In genomic region chr11:133078591-133079179, GRCh38 we compare ENCODE assay signal across 9 cellular contexts.
A peak's percentile ranks its signal among the peaks of the same experiment; 100 is the strongest.
DNase-seq lines count a peak whose midpoint lies in the region; ATAC-seq, FAIRE-seq and TF ChIP-seq lines count a peak whose summit lies in the region.
"Had no signal": no experiment of that assay in that cellular context is flagged by ENCODE, and none has a peak within 500 bp of the region (broad histone marks: within the 10 kb centered on the region; RNA-seq: fewer than 3 reads in every experiment).

No MANE protein-coding gene starts in this region.

- TF ChIP-seq CTCF in bronchial epithelial cell (IDR thresholded peaks at IDR 0.05; ENCODE audit: insufficient read depth, low read length, severe bottlenecking) = peak; percentile 82
- peak; percentile 55 to 58 for TF ChIP-seq CTCF in left lung (IDR thresholded peaks at IDR 0.05)

- no peak for FAIRE-seq in bronchial epithelial cell (lab: Jason Lieb, UNC)
- FAIRE-seq: endometrium had no signal

- CTCF ChIA-PET in activated naive CD4-positive, alpha-beta T cell treated with anti-CD3 and anti-CD28 coated beads, Interleukin-2, amount 10 ng/mL, durations not matched to agents 7 days and 5 days (lab: Charles Lee) = interaction anchor here (0.6 to 5.6 kb wide), 8 partner anchors 8 to 766 kb away, joined by 3 to 31 read pairs (median 4); no protein-coding TSS in a partner anchor

- no peak overlapping the region for H3K27ac Mint-ChIP-seq in activated naive CD4-positive, alpha-beta T cell treated with anti-CD3 and anti-CD28 coated beads, Interleukin-2, amount 10 ng/mL, durations not matched to agents 7 days and 5 days
- H3K27ac Mint-ChIP-seq in activated T-helper 2 cell treated with anti-CD3 and anti-CD28 coated beads, Interferon-gamma antibody, Interleukin-2, Interleukin-4, amounts not matched to agents 10 μg/mL and 5 μg/mL and 100 μg/mL, durations not matched to agents 14 hours and 24 hours and 36 hours = no peak overlapping the region
- no peak overlapping the region for H3K27ac Mint-ChIP-seq in activated T-helper 1 cell treated with anti-CD3 and anti-CD28 coated beads, Interleukin-12 subunit alpha, Interleukin-12 subunit beta, Interleukin-2, Interleukin-4 antibody, amounts not matched to agents 30 ng/mL and 10 ng/mL and 1 ng/mL, durations not matched to agents 14 hours and 24 hours and 36 hours

- H3K27ac ChIP-seq in left lung = no peak overlapping the region

- H3K9me3 ChIP-seq in left lung = no peaks in the 10 kb centered on the region

- H3K36me3 Mint-ChIP-seq in activated naive CD4-positive, alpha-beta T cell treated with anti-CD3 and anti-CD28 coated beads, Interleukin-2, amount 10 ng/mL, durations not matched to agents 7 days and 5 days = no peaks in the 10 kb centered on the region
- no peaks in the 10 kb centered on the region for H3K36me3 Mint-ChIP-seq in activated T-helper 2 cell treated with anti-CD3 and anti-CD28 coated beads, Interferon-gamma antibody, Interleukin-2, Interleukin-4, amounts not matched to agents 10 μg/mL and 5 μg/mL and 100 μg/mL, durations not matched to agents 14 hours and 24 hours and 36 hours (ENCODE audit: low read depth)
- no peaks in the 10 kb centered on the region for H3K36me3 Mint-ChIP-seq in activated T-helper 1 cell treated with anti-CD3 and anti-CD28 coated beads, Interleukin-12 subunit alpha, Interleukin-12 subunit beta, Interleukin-2, Interleukin-4 antibody, amounts not matched to agents 30 ng/mL and 10 ng/mL and 1 ng/mL, durations not matched to agents 14 hours and 24 hours and 36 hours (ENCODE audit: low read depth)

- H3K4me1 ChIP-seq in left lung = peaks cover 0 to 4% of the 10 kb centered on the region in 2 donors

- H3K36me3 ChIP-seq in bronchial epithelial cell (ENCODE audit: control insufficient read depth, insufficient read depth, low read length) (no peaks in the 10 kb centered on the region), left lung (no peaks in the 10 kb centered on the region)

- H3K4me3 Mint-ChIP-seq in activated naive CD4-positive, alpha-beta T cell treated with anti-CD3 and anti-CD28 coated beads, Interleukin-2, amount 10 ng/mL, durations not matched to agents 7 days and 5 days = no peak overlapping the region
- H3K4me3 Mint-ChIP-seq in activated T-helper 2 cell treated with anti-CD3 and anti-CD28 coated beads, Interferon-gamma antibody, Interleukin-2, Interleukin-4, amounts not matched to agents 10 μg/mL and 5 μg/mL and 100 μg/mL, durations not matched to agents 14 hours and 24 hours and 36 hours (ENCODE audit: low read depth) = no peak overlapping the region
- no peak overlapping the region for H3K4me3 Mint-ChIP-seq in activated T-helper 1 cell treated with anti-CD3 and anti-CD28 coated beads, Interleukin-12 subunit alpha, Interleukin-12 subunit beta, Interleukin-2, Interleukin-4 antibody, amounts not matched to agents 30 ng/mL and 10 ng/mL and 1 ng/mL, durations not matched to agents 14 hours and 24 hours and 36 hours

- H3K4me1 Mint-ChIP-seq in activated naive CD4-positive, alpha-beta T cell treated with anti-CD3 and anti-CD28 coated beads, Interleukin-2, amount 10 ng/mL, durations not matched to agents 7 days and 5 days = peaks cover 3% of the 10 kb centered on the region
- no peaks in the 10 kb centered on the region for H3K4me1 Mint-ChIP-seq in activated T-helper 2 cell treated with anti-CD3 and anti-CD28 coated beads, Interferon-gamma antibody, Interleukin-2, Interleukin-4, amounts not matched to agents 10 μg/mL and 5 μg/mL and 100 μg/mL, durations not matched to agents 14 hours and 24 hours and 36 hours (ENCODE audit: low read depth)
- no peaks in the 10 kb centered on the region for H3K4me1 Mint-ChIP-seq in activated T-helper 1 cell treated with anti-CD3 and anti-CD28 coated beads, Interleukin-12 subunit alpha, Interleukin-12 subunit beta, Interleukin-2, Interleukin-4 antibody, amounts not matched to agents 30 ng/mL and 10 ng/mL and 1 ng/mL, durations not matched to agents 14 hours and 24 hours and 36 hours (ENCODE audit: low read depth)

- ATAC-seq in HG02884 (IDR thresholded peaks at IDR 0.05; ENCODE audit: unreplicated experiment) (peak; percentile 43), left lung (peak; percentile 67)

- H3K9me3 Mint-ChIP-seq in activated naive CD4-positive, alpha-beta T cell treated with anti-CD3 and anti-CD28 coated beads, Interleukin-2, amount 10 ng/mL, durations not matched to agents 7 days and 5 days = no peaks in the 10 kb centered on the region
- no peaks in the 10 kb centered on the region for H3K9me3 Mint-ChIP-seq in activated T-helper 2 cell treated with anti-CD3 and anti-CD28 coated beads, Interferon-gamma antibody, Interleukin-2, Interleukin-4, amounts not matched to agents 10 μg/mL and 5 μg/mL and 100 μg/mL, durations not matched to agents 14 hours and 24 hours and 36 hours
- H3K9me3 Mint-ChIP-seq in activated T-helper 1 cell treated with anti-CD3 and anti-CD28 coated beads, Interleukin-12 subunit alpha, Interleukin-12 subunit beta, Interleukin-2, Interleukin-4 antibody, amounts not matched to agents 30 ng/mL and 10 ng/mL and 1 ng/mL, durations not matched to agents 14 hours and 24 hours and 36 hours = no peaks in the 10 kb centered on the region

- H3K4me3 ChIP-seq in bronchial epithelial cell (ENCODE audit: low read depth, low read length) = no peak overlapping the region
- H3K4me3 ChIP-seq in left lung = no peak overlapping the region

- peaks cover 20% of the 10 kb centered on the region for H3K27me3 Mint-ChIP-seq in activated naive CD4-positive, alpha-beta T cell treated with anti-CD3 and anti-CD28 coated beads, Interleukin-2, amount 10 ng/mL, durations not matched to agents 7 days and 5 days
- peaks cover under 1% of the 10 kb centered on the region for H3K27me3 Mint-ChIP-seq in activated T-helper 2 cell treated with anti-CD3 and anti-CD28 coated beads, Interferon-gamma antibody, Interleukin-2, Interleukin-4, amounts not matched to agents 10 μg/mL and 5 μg/mL and 100 μg/mL, durations not matched to agents 14 hours and 24 hours and 36 hours (ENCODE audit: low read depth)
- peaks cover 8% of the 10 kb centered on the region for H3K27me3 Mint-ChIP-seq in activated T-helper 1 cell treated with anti-CD3 and anti-CD28 coated beads, Interleukin-12 subunit alpha, Interleukin-12 subunit beta, Interleukin-2, Interleukin-4 antibody, amounts not matched to agents 30 ng/mL and 10 ng/mL and 1 ng/mL, durations not matched to agents 14 hours and 24 hours and 36 hours (ENCODE audit: insufficient read depth)

- H3K27me3 ChIP-seq in bronchial epithelial cell (ENCODE audit: control insufficient read depth, insufficient read depth, low read length) = peaks cover 3% of the 10 kb centered on the region
- peaks cover 5 to 71% of the 10 kb centered on the region in 2 donors for H3K27me3 ChIP-seq in left lung

- intact Hi-C loops in left lung (cut with DNase I) = no loop called here
- intact Hi-C loops in activated T-helper 2 cell treated with anti-CD3 and anti-CD28 coated beads, Interferon-gamma antibody, Interleukin-2, Interleukin-4, amounts not matched to agents 10 μg/mL and 5 μg/mL and 100 μg/mL, durations not matched to agents 14 hours and 24 hours and 36 hours (cut with micrococcal nuclease) = no loop called here
- intact Hi-C loops in activated T-helper 1 cell treated with anti-CD3 and anti-CD28 coated beads, Interleukin-12 subunit alpha, Interleukin-12 subunit beta, Interleukin-2, Interleukin-4 antibody, amounts not matched to agents 30 ng/mL and 10 ng/mL and 1 ng/mL, durations not matched to agents 14 hours and 24 hours and 36 hours (cut with micrococcal nuclease) = loop anchor here (1.0 to 2.0 kb wide), 2 partner anchors 84 to 757 kb away; no protein-coding TSS in a partner anchor

- peak; percentile 54 for DNase-seq in activated naive CD4-positive, alpha-beta T cell treated with anti-CD3 and anti-CD28 coated beads, Interleukin-2, amount 10 ng/mL, durations not matched to agents 7 days and 5 days
- DNase-seq in activated naive CD4-positive, alpha-beta T cell treated with Interleukin-2 at 50 U/mL for 16 hours = no peak
- peak; percentile 1 for DNase-seq in NCI-H82 treated with DMSO at 0.1 percent for 48 hours (lab: John Stamatoyannopoulos, UW; ENCODE audit: unreplicated experiment)
- DNase-seq in bronchial epithelial cell (ENCODE audit: low read depth) = no peak
- no peak for DNase-seq in left lung
- DNase-seq in activated T-helper 2 cell treated with anti-CD3 and anti-CD28 coated beads, Interferon-gamma antibody, Interleukin-2, Interleukin-4, amounts not matched to agents 10 μg/mL and 5 μg/mL and 100 μg/mL, durations not matched to agents 14 hours and 24 hours and 36 hours (ENCODE audit: low spot score) = no peak
- DNase-seq in activated T-helper 1 cell treated with anti-CD3 and anti-CD28 coated beads, Interleukin-12 subunit alpha, Interleukin-12 subunit beta, Interleukin-2, Interleukin-4 antibody, amounts not matched to agents 30 ng/mL and 10 ng/mL and 1 ng/mL, durations not matched to agents 14 hours and 24 hours and 36 hours (ENCODE audit: low spot score) = no peak

Comparison
In these comparisons a context has a peak if more than half of its experiments do, and no peak if none do; other contexts are left out.
1. DNase-seq: peak in activated naive CD4-positive, alpha-beta T cell treated with anti-CD3 and anti-CD28 coated beads, Interleukin-2, amount 10 ng/mL, durations not matched to agents 7 days and 5 days (single experiment) and NCI-H82 treated with DMSO at 0.1 percent for 48 hours (single experiment); none in activated naive CD4-positive, alpha-beta T cell treated with Interleukin-2 at 50 U/mL for 16 hours (single experiment), bronchial epithelial cell (single experiment), left lung (0 of 2), activated T-helper 2 cell treated with anti-CD3 and anti-CD28 coated beads, Interferon-gamma antibody, Interleukin-2, Interleukin-4, amounts not matched to agents 10 μg/mL and 5 μg/mL and 100 μg/mL, durations not matched to agents 14 hours and 24 hours and 36 hours (single experiment) and activated T-helper 1 cell treated with anti-CD3 and anti-CD28 coated beads, Interleukin-12 subunit alpha, Interleukin-12 subunit beta, Interleukin-2, Interleukin-4 antibody, amounts not matched to agents 30 ng/mL and 10 ng/mL and 1 ng/mL, durations not matched to agents 14 hours and 24 hours and 36 hours (single experiment).